ENCODE assay signal across 24 cellular contexts in genomic region chr11:78160557-78160956, GRCh38.
"Had no signal": no experiment of that assay in that cellular context is flagged by ENCODE, and none has a peak within 500 bp of the region (broad histone marks: within the 10 kb centered on the region; RNA-seq: fewer than 3 reads in every experiment).

No MANE protein-coding gene starts in this region.

- H3K4me3 Mint-ChIP-seq: immature natural killer cell; memory B cell; mesothelial cell of epicardium; naive B cell; natural killer cell treated with Interleukin-12 subunit alpha and Interleukin-12 subunit beta and Interleukin-15 and Interleukin-18, amount 100 ng/mL, for 72 hours; neural crest cell; stimulated activated naive B cell treated with anti-CD40 and anti-IgM and Interleukin-4, amounts not matched to agents 10 μg/mL and 1 μg/mL and 100 μg/mL, for 72 hours; stimulated activated naive CD8-positive, alpha-beta T cell treated with anti-CD3 and anti-CD28 coated beads, Interleukin-15, Interleukin-2, amounts not matched to agents 100 ng/mL and 50 ng/mL, for 24 hours; type B pancreatic cell had no signal

- DNase-seq: effector CD4-positive, alpha-beta T cell; hypothalamus; immature natural killer cell; islet precursor cell; kidney glomerular epithelial cell; left colon; left ventricle myocardium superior; mucosa of descending colon; naive B cell; sigmoid colon; stimulated activated CD4-positive, alpha-beta T cell treated with anti-CD3 and anti-CD28 coated beads, Interleukin-4, amount 100 ng/mL, for 4 hours; stimulated activated naive B cell treated with anti-CD40 and anti-IgM and Interleukin-4, amounts not matched to agents 10 μg/mL and 1 μg/mL and 100 μg/mL, for 72 hours had no signal

- H3K4me3 ChIP-seq: dorsolateral prefrontal cortex, lung, mucosa of descending colon, prostate gland, right atrium auricular region, sigmoid colon had no signal

- H2AFZ ChIP-seq: parathyroid adenoma had no signal

- H3K9me3 ChIP-seq: mucosa of descending colon, prostate gland, right atrium auricular region, sigmoid colon had no signal

- FAIRE-seq: frontal cortex had no signal

- H3K36me3 Mint-ChIP-seq: immature natural killer cell; memory B cell; mesothelial cell of epicardium; naive B cell; natural killer cell treated with Interleukin-12 subunit alpha and Interleukin-12 subunit beta and Interleukin-15 and Interleukin-18, amount 100 ng/mL, for 72 hours; stimulated activated naive B cell treated with anti-CD40 and anti-IgM and Interleukin-4, amounts not matched to agents 10 μg/mL and 1 μg/mL and 100 μg/mL, for 72 hours; type B pancreatic cell had no signal

- ATAC-seq: left colon; left ventricle myocardium superior; mucosa of descending colon; stimulated activated naive B cell treated with anti-CD40 and anti-IgM and Interleukin-4, amounts not matched to agents 10 μg/mL and 1 μg/mL and 100 μg/mL, for 72 hours had no signal

- H3K27ac Mint-ChIP-seq: memory B cell; mesothelial cell of epicardium; natural killer cell treated with Interleukin-12 subunit alpha and Interleukin-12 subunit beta and Interleukin-15 and Interleukin-18, amount 100 ng/mL, for 72 hours; stimulated activated naive B cell treated with anti-CD40 and anti-IgM and Interleukin-4, amounts not matched to agents 10 μg/mL and 1 μg/mL and 100 μg/mL, for 72 hours; stimulated activated naive CD8-positive, alpha-beta T cell treated with anti-CD3 and anti-CD28 coated beads, Interleukin-15, Interleukin-2, amounts not matched to agents 100 ng/mL and 50 ng/mL, for 24 hours; type B pancreatic cell had no signal

- H3K9ac ChIP-seq: parathyroid adenoma had no signal

- H3K27me3 ChIP-seq: dorsolateral prefrontal cortex, right atrium auricular region, sigmoid colon had no signal

- H3K79me2 ChIP-seq: parathyroid adenoma had no signal

- H3K27me3 Mint-ChIP-seq: memory B cell; naive B cell; natural killer cell treated with Interleukin-12 subunit alpha and Interleukin-12 subunit beta and Interleukin-15 and Interleukin-18, amount 100 ng/mL, for 72 hours; stimulated activated naive B cell treated with anti-CD40 and anti-IgM and Interleukin-4, amounts not matched to agents 10 μg/mL and 1 μg/mL and 100 μg/mL, for 72 hours; stimulated activated naive CD8-positive, alpha-beta T cell treated with anti-CD3 and anti-CD28 coated beads, Interleukin-15, Interleukin-2, amounts not matched to agents 100 ng/mL and 50 ng/mL, for 24 hours; type B pancreatic cell had no signal

- H3K27ac ChIP-seq: parathyroid adenoma, prostate gland, right atrium auricular region had no signal

- H3K4me1 ChIP-seq: parathyroid adenoma, prostate gland had no signal

- H3K36me3 ChIP-seq: prostate gland, right atrium auricular region, sigmoid colon had no signal

- H3K4me1 Mint-ChIP-seq: immature natural killer cell; memory B cell; naive B cell; stimulated activated naive B cell treated with anti-CD40 and anti-IgM and Interleukin-4, amounts not matched to agents 10 μg/mL and 1 μg/mL and 100 μg/mL, for 72 hours had no signal

- H3K9me3 Mint-ChIP-seq: immature natural killer cell; memory B cell; mesothelial cell of epicardium; natural killer cell treated with Interleukin-12 subunit alpha and Interleukin-12 subunit beta and Interleukin-15 and Interleukin-18, amount 100 ng/mL, for 72 hours; neural crest cell; stimulated activated naive B cell treated with anti-CD40 and anti-IgM and Interleukin-4, amounts not matched to agents 10 μg/mL and 1 μg/mL and 100 μg/mL, for 72 hours; stimulated activated naive CD8-positive, alpha-beta T cell treated with anti-CD3 and anti-CD28 coated beads, Interleukin-15, Interleukin-2, amounts not matched to agents 100 ng/mL and 50 ng/mL, for 24 hours; type B pancreatic cell had no signal
